Comparison of ENCODE assay signal across 8 cellular contexts in genomic region chr16:12271006-12271405, GRCh38.
DNase-seq lines count a peak whose midpoint lies in the region; ATAC-seq and TF ChIP-seq lines count a peak whose summit lies in the region.

No MANE protein-coding gene starts in this region.

- H3K9ac ChIP-seq in Karpas-422 (ENCODE audit: low read length) (no peak overlapping the region), mesendoderm (ENCODE audit: low read length) (no peak overlapping the region)

- H3K18ac ChIP-seq in mesendoderm (ENCODE audit: low read length) = no peak overlapping the region

- H3K79me2 ChIP-seq in Karpas-422 (ENCODE audit: low read length) (no peaks in the 10 kb centered on the region), mesendoderm (ENCODE audit: control insufficient read depth, insufficient read depth, low read length) (no peaks in the 10 kb centered on the region)

- H3K56ac ChIP-seq in mesendoderm (ENCODE audit: low read length) = no peak overlapping the region

- no peak for ATAC-seq in GM21737 (IDR thresholded peaks at IDR 0.05; ENCODE audit: unreplicated experiment)
- ATAC-seq in HG02840 (IDR thresholded peaks at IDR 0.05; ENCODE audit: low FRiP score, unreplicated experiment) = no peak

- H4K5ac ChIP-seq in mesendoderm (ENCODE audit: low read length) = no peak overlapping the region

- H3K27me3 ChIP-seq in Karpas-422 (ENCODE audit: low read length) = no peaks in the 10 kb centered on the region
- H3K27me3 ChIP-seq in mesendoderm (ENCODE audit: insufficient read depth, low read length, poor library complexity) = no peaks in the 10 kb centered on the region
- H3K27me3 ChIP-seq in CD4-positive, alpha-beta memory T cell (ENCODE audit: insufficient read depth, low read length) = no peaks in the 10 kb centered on the region

- peaks cover 0 to 6% (median 0%) of the 10 kb centered on the region in 4 donors for H3K4me1 Mint-ChIP-seq in CD4-positive, alpha-beta memory T cell

- POLR2A ChIA-PET in CD4-positive, alpha-beta memory T cell (lab: Charles Lee; ENCODE audit: partially characterized antibody) = no interaction called here

- H2BK120ac ChIP-seq in mesendoderm (ENCODE audit: low read depth, low read length) = no peak overlapping the region

- no peaks in the 10 kb centered on the region for H3K9me3 Mint-ChIP-seq in CD4-positive, alpha-beta memory T cell

- no peak overlapping the region for H3K4ac ChIP-seq in mesendoderm (ENCODE audit: low read depth, low read length)

- 0 out of 2 replicates have a peak, but pooled peaks cover 2% of the 10 kb centered on the region for H4K20me1 ChIP-seq in Karpas-422 (ENCODE audit: insufficient read depth, low read depth, low read length)

- no peak overlapping the region for H4K8ac ChIP-seq in mesendoderm (ENCODE audit: low read depth, low read length)

- no CpG with 5 or more reads among the region's 6 CpGs for WGBS in mesendoderm (ENCODE audit: extremely low coverage, insufficient coverage, low lambda C conversion rate)

- H3K9me2 ChIP-seq in Karpas-422 (replicated peaks; ENCODE audit: insufficient read depth, low read length) = no peaks in the 10 kb centered on the region

- peak; percentile 26 for DNase-seq in DMS79 treated with DMSO at 0.1 percent for 48 hours (lab: John Stamatoyannopoulos, UW)
- peak; percentile 47 for DNase-seq in Karpas-422
- peak; percentile 11 to 36 for DNase-seq in cardiac fibroblast (ENCODE audit: low read depth in 2 of 2)
- peak; percentile 79 for DNase-seq in mesendoderm
- DNase-seq in CD4-positive, alpha-beta memory T cell = no peak
- no peak for DNase-seq in activated T-cell treated with anti-CD3 and anti-CD28 coated beads, Interleukin-2, amount 50 U/mL, for 1 hour

- H3K79me1 ChIP-seq in mesendoderm (ENCODE audit: low read length) = no peaks in the 10 kb centered on the region

- H3K4me2 ChIP-seq in Karpas-422 (ENCODE audit: low read depth, low read length, poor library complexity, severe bottlenecking) (no peak overlapping the region), mesendoderm (ENCODE audit: low read length) (no peak overlapping the region)

- CTCF ChIA-PET in CD4-positive, alpha-beta memory T cell (lab: Charles Lee; ENCODE audit: partially characterized antibody) = interaction anchor here (1.1 kb wide), 1 partner anchor 176 kb away, joined by 5 read pairs; no protein-coding TSS in a partner anchor

- no peak overlapping the region for H3K4me3 Mint-ChIP-seq in CD4-positive, alpha-beta memory T cell

- H3K36me3 ChIP-seq in Karpas-422 (ENCODE audit: insufficient read depth, low read length) (no peaks in the 10 kb centered on the region), mesendoderm (ENCODE audit: control insufficient read depth, insufficient read depth, low read length) (no peaks in the 10 kb centered on the region)
- H3K36me3 ChIP-seq in CD4-positive, alpha-beta memory T cell (ENCODE audit: insufficient read depth, low read length) = no peaks in the 10 kb centered on the region

- H3K4me3 ChIP-seq in Karpas-422 (ENCODE audit: low read length) = no peak overlapping the region
- H3K4me3 ChIP-seq in cardiac fibroblast (replicated peaks in 1 of 2; ENCODE audit: low read depth in 2 of 2, low read length in 2 of 2) = no peak overlapping the region
- no peak overlapping the region for H3K4me3 ChIP-seq in mesendoderm (ENCODE audit: low read length)
- H3K4me3 ChIP-seq in CD4-positive, alpha-beta memory T cell (ENCODE audit: low read length in 2 of 2) = no peak overlapping the region

- H3K4me1 ChIP-seq in Karpas-422 (ENCODE audit: low read length) = no peaks in the 10 kb centered on the region
- H3K4me1 ChIP-seq in mesendoderm (ENCODE audit: control insufficient read depth, low read depth, low read length) = no peaks in the 10 kb centered on the region
- H3K4me1 ChIP-seq in CD4-positive, alpha-beta memory T cell (ENCODE audit: insufficient read depth, low read length) = no peaks in the 10 kb centered on the region

- no peak overlapping the region for H2BK5ac ChIP-seq in mesendoderm (ENCODE audit: low read length)

- peak; percentile 33 for TF ChIP-seq CTCF in cardiac fibroblast (IDR thresholded peaks at IDR 0.05; ENCODE audit: low read depth, low read length)

- H3K9me3 ChIP-seq in Karpas-422 (ENCODE audit: low read length) = no peaks in the 10 kb centered on the region
- no peaks in the 10 kb centered on the region for H3K9me3 ChIP-seq in CD4-positive, alpha-beta memory T cell (ENCODE audit: control insufficient read depth in 1 of 2, low read length in 2 of 2)

- H3K27me3 Mint-ChIP-seq in CD4-positive, alpha-beta memory T cell = no peaks in the 10 kb centered on the region

- intact Hi-C loops in CD4-positive, alpha-beta memory T cell (cut with micrococcal nuclease) = no loop called here

- no peak overlapping the region for H2AK5ac ChIP-seq in mesendoderm (ENCODE audit: low read length)

- no peak overlapping the region for H2AFZ ChIP-seq in Karpas-422 (ENCODE audit: low read length)

- H3K27ac Mint-ChIP-seq in CD4-positive, alpha-beta memory T cell = no peak overlapping the region

- no peak overlapping the region for H3K23ac ChIP-seq in mesendoderm (ENCODE audit: low read length)

- H3K36me3 Mint-ChIP-seq in CD4-positive, alpha-beta memory T cell = peaks cover 3 to 32% of the 10 kb centered on the region in 2 donors

- H3K27ac ChIP-seq in Karpas-422 (ENCODE audit: low read length) (no peak overlapping the region), mesendoderm (ENCODE audit: low read depth, low read length) (no peak overlapping the region)
- H3K27ac ChIP-seq in CD4-positive, alpha-beta memory T cell (ENCODE audit: low read depth, low read length) = no peak overlapping the region

- no peak overlapping the region for H2BK15ac ChIP-seq in mesendoderm (replicated peaks; ENCODE audit: low read depth)

Comparison
In these comparisons a context has a peak if more than half of its experiments do, and no peak if none do; other contexts are left out.
1. DNase-seq: peak in DMS79 treated with DMSO at 0.1 percent for 48 hours (single experiment), Karpas-422 (single experiment), cardiac fibroblast (2 of 2) and mesendoderm (single experiment); none in CD4-positive, alpha-beta memory T cell (0 of 5) and activated T-cell treated with anti-CD3 and anti-CD28 coated beads, Interleukin-2, amount 50 U/mL, for 1 hour (single experiment).